1 cellular context compared by ENCODE assay signal in genomic region chr2:50547521-50547920, GRCh38.
TF ChIP-seq lines count a peak whose summit lies in the region.

No MANE protein-coding gene starts in this region.

TF ChIP-seq in GM23338, 12 proteins besides CTCF, POLR2A, EP300 and RAD21 (continued from another document):
- TF ChIP-seq ZNF462 (CRISPR knock-in tag; IDR thresholded peaks at IDR 0.05) (no peak), STAT1 (IDR thresholded peaks at IDR 0.05; ENCODE audit: unreplicated experiment) (no peak), ZNF331 (CRISPR knock-in tag; IDR thresholded peaks at IDR 0.05; ENCODE audit: low read depth) (no peak), NANOG (IDR thresholded peaks at IDR 0.05; ENCODE audit: borderline replicate concordance) (no peak), CREB1 (CRISPR knock-in tag; IDR thresholded peaks at IDR 0.05; ENCODE audit: low read depth) (no peak), ETS1 (IDR thresholded peaks at IDR 0.05) (no peak), JUNB (IDR thresholded peaks at IDR 0.05; ENCODE audit: unreplicated experiment) (no peak), REST (IDR thresholded peaks at IDR 0.05; ENCODE audit: unreplicated experiment) (no peak)
